Comparison of ENCODE assay signal across 1 cellular context in genomic region chr1:18703041-18703621, GRCh38.
TF ChIP-seq lines count a peak whose summit lies in the region.

No MANE protein-coding gene starts in this region.

TF ChIP-seq in HepG2, 621 proteins besides CTCF, POLR2A, EP300 and RAD21 (continued from another document):
- peak; percentile 29; the same call in 1 of the 2 replicates for TF ChIP-seq TFDP1 (CRISPR knock-in tag; IDR thresholded peaks at IDR 0.05; ENCODE audit: borderline replicate concordance)
- no peak for TF ChIP-seq ZNF451 (CRISPR knock-in tag; IDR thresholded peaks at IDR 0.05)
- 0 out of 2 replicates have a peak, but pooled peaks have one; percentile 10 for TF ChIP-seq ZNF768 (CRISPR knock-in tag; IDR thresholded peaks at IDR 0.05)
- TF ChIP-seq FOXO1 (CRISPR knock-in tag; IDR thresholded peaks at IDR 0.05): no peak
